ENCODE assay signal across 9 cellular contexts in the genomic region with DNA sequence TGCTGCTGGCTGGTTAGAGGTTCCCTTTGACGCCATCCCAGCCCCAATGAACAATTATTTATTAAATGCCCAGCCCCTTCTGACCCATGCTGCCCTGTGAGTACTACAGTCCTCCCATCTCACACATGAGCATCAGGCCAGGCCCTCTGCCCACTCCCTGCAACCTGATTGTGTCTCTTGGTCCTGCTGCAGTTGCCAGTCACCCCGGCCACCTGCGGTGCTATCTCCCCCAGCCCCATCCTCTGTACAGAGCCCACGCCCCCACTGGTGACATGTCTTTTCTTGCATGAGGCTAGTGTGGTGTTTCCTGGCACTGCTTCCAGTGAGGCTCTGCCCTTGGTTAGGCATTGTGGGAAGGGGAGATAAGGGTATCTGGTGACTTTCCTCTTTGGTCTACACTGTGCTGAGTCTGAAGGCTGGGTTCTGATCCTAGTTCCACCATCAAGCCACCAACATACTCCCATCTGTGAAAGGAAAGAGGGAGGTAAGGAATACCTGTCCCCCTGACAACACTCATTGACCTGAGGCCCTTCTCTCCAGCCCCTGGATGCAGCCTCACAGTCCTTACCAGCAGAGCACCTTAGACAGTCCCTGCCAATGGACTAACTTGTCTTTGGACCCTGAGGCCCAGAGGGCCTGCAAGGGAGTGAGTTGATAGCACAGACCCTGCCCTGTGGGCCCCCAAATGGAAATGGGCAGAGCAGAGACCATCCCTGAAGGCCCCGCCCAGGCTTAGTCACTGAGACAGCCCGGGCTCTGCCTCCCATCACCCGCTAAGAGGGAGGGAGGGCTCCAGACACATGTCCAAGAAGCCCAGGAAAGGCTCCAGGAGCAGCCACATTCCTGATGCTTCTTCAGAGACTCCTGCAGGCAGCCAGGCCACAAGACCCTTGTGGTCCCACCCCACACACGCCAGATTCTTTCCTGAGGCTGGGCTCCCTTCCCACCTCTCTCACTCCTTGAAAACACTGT. TPM values are rescaled to one million over a fixed set of nuclear protein-coding genes. Genes with fewer than 3 reads are reported as not detected.
A peak's percentile ranks its signal among the peaks of the same experiment; 100 is the strongest.
DNase-seq lines count a peak whose midpoint lies in the region.
"Had no signal": no experiment of that assay in that cellular context is flagged by ENCODE, and none has a peak within 500 bp of the region (broad histone marks: within the 10 kb centered on the region; RNA-seq: fewer than 3 reads in every experiment).

No MANE protein-coding gene starts in this region.

- intact Hi-C loops in dendritic cell treated with granulocyte-macrophage colony-stimulating factor and Interleukin-4, amounts not matched to agents 40 ng/mL and 50 ng/mL, for 4 days (cut with micrococcal nuclease), result no loop called here

- peak overlapping the region; percentile 31 for H2AK5ac ChIP-seq in mesenchymal stem cell (ENCODE audit: low read length, severe bottlenecking)

- WGBS in mesenchymal stem cell, result 56% methylated on average over 6 of the region's 8 CpGs

- peaks cover 29% of the 10 kb centered on the region for H3K4me1 ChIP-seq in mesenchymal stem cell (ENCODE audit: control insufficient read depth, insufficient read depth, low read depth, low read length)

- peaks cover 46% of the 10 kb centered on the region for H3K4me1 Mint-ChIP-seq in dendritic cell treated with granulocyte-macrophage colony-stimulating factor and Interleukin-4, amounts not matched to agents 40 ng/mL and 50 ng/mL, for 4 days (ENCODE audit: low read depth)
- H3K4me1 Mint-ChIP-seq in T-helper 2 cell treated with Interferon-gamma antibody and Interleukin-4, amounts not matched to agents 5 μg/mL and 100 μg/mL, for 36 hours (ENCODE audit: low read depth), result peaks cover 2% of the 10 kb centered on the region

- no peak overlapping the region for H3K4me2 ChIP-seq in mesenchymal stem cell (ENCODE audit: low read length, poor library complexity, severe bottlenecking)

- no peak overlapping the region for H3K9ac ChIP-seq in mesenchymal stem cell (ENCODE audit: low read length)

- H3K27me3 Mint-ChIP-seq in dendritic cell treated with granulocyte-macrophage colony-stimulating factor and Interleukin-4, amounts not matched to agents 40 ng/mL and 50 ng/mL, for 4 days, result peaks cover 29% of the 10 kb centered on the region
- H3K27me3 Mint-ChIP-seq in T-helper 2 cell treated with Interferon-gamma antibody and Interleukin-4, amounts not matched to agents 5 μg/mL and 100 μg/mL, for 36 hours (ENCODE audit: low read depth), result no peaks in the 10 kb centered on the region

- H4K91ac ChIP-seq in mesenchymal stem cell (ENCODE audit: low read length), result peak overlapping the region; percentile 14

- H3K23ac ChIP-seq in mesenchymal stem cell (ENCODE audit: low read length in 2 of 2), result no peak overlapping the region

- no peak overlapping the region for H2AFZ ChIP-seq in mesenchymal stem cell (ENCODE audit: low read depth, low read length)

- H3K14ac ChIP-seq in mesenchymal stem cell (ENCODE audit: low read length in 2 of 2), result no peak overlapping the region

- no peaks in the 10 kb centered on the region for H3K36me3 Mint-ChIP-seq in dendritic cell treated with granulocyte-macrophage colony-stimulating factor and Interleukin-4, amounts not matched to agents 40 ng/mL and 50 ng/mL, for 4 days (ENCODE audit: low read depth)
- no peaks in the 10 kb centered on the region for H3K36me3 Mint-ChIP-seq in T-helper 2 cell treated with Interferon-gamma antibody and Interleukin-4, amounts not matched to agents 5 μg/mL and 100 μg/mL, for 36 hours (ENCODE audit: low read depth)

- H2BK12ac ChIP-seq in mesenchymal stem cell (ENCODE audit: low read length in 2 of 2), result peak overlapping the region; percentile 28 to 70

- peaks cover 26% of the 10 kb centered on the region for H3K79me1 ChIP-seq in mesenchymal stem cell (replicated peaks; ENCODE audit: low read length, poor library complexity, severe bottlenecking)

- peak overlapping the region; percentile 62 for H3K4me3 Mint-ChIP-seq in dendritic cell treated with granulocyte-macrophage colony-stimulating factor and Interleukin-4, amounts not matched to agents 40 ng/mL and 50 ng/mL, for 4 days
- no peak overlapping the region for H3K4me3 Mint-ChIP-seq in T-helper 2 cell treated with Interferon-gamma antibody and Interleukin-4, amounts not matched to agents 5 μg/mL and 100 μg/mL, for 36 hours

- H3K27me3 ChIP-seq in mesenchymal stem cell (ENCODE audit: control insufficient read depth in 1 of 2, insufficient read depth in 1 of 2, low read length in 2 of 2), result peaks cover 0 to 14% of the 10 kb centered on the region in 2 experiments

- no peaks in the 10 kb centered on the region for H3K9me3 Mint-ChIP-seq in dendritic cell treated with granulocyte-macrophage colony-stimulating factor and Interleukin-4, amounts not matched to agents 40 ng/mL and 50 ng/mL, for 4 days
- no peaks in the 10 kb centered on the region for H3K9me3 Mint-ChIP-seq in T-helper 2 cell treated with Interferon-gamma antibody and Interleukin-4, amounts not matched to agents 5 μg/mL and 100 μg/mL, for 36 hours

- H3K18ac ChIP-seq in mesenchymal stem cell (ENCODE audit: low read depth in 1 of 2, low read length in 2 of 2), result peak overlapping the region in 1 of 2 experiments; percentile 28

- no peak overlapping the region for H3K4me3 ChIP-seq in mesenchymal stem cell (ENCODE audit: insufficient read depth in 1 of 2, low read depth in 1 of 2, low read length in 2 of 2)

- H2BK15ac ChIP-seq in mesenchymal stem cell (ENCODE audit: low read depth, poor library complexity, severe bottlenecking), result peak overlapping the region; percentile 65

- H3K4ac ChIP-seq in mesenchymal stem cell (ENCODE audit: low read depth in 1 of 2, low read length in 2 of 2), result no peak overlapping the region

- no peaks in the 10 kb centered on the region for H3K9me3 ChIP-seq in mesenchymal stem cell (ENCODE audit: control insufficient read depth, low read length)

- H3K36me3 ChIP-seq in mesenchymal stem cell (ENCODE audit: control insufficient read depth in 1 of 2, insufficient read depth in 2 of 2, low read depth in 1 of 2, low read length in 2 of 2), result peaks cover 0 to 43% of the 10 kb centered on the region in 2 experiments

- peak overlapping the region; percentile 10 for H4K8ac ChIP-seq in mesenchymal stem cell (ENCODE audit: low read length)

- no peak overlapping the region for H3K27ac ChIP-seq in mesenchymal stem cell (ENCODE audit: low read length, poor library complexity, severe bottlenecking)

- H3K27ac Mint-ChIP-seq in dendritic cell treated with granulocyte-macrophage colony-stimulating factor and Interleukin-4, amounts not matched to agents 40 ng/mL and 50 ng/mL, for 4 days, result peak overlapping the region; percentile 79
- H3K27ac Mint-ChIP-seq in T-helper 2 cell treated with Interferon-gamma antibody and Interleukin-4, amounts not matched to agents 5 μg/mL and 100 μg/mL, for 36 hours, result no peak overlapping the region

- no peak overlapping the region for H2BK5ac ChIP-seq in mesenchymal stem cell (ENCODE audit: low read depth, low read length, poor library complexity, severe bottlenecking)

- no peak overlapping the region for H2BK120ac ChIP-seq in mesenchymal stem cell (ENCODE audit: low read depth, low read length)

- peak; percentile 84 for DNase-seq in AG20443 (ENCODE audit: low spot score)
- DNase-seq in LoVo (ENCODE audit: low spot score), result peak; percentile 8
- DNase-seq in mesenchymal stem cell, result peak; percentile 48
- no peak for DNase-seq in cerebellar cortex (ENCODE audit: low spot score)
- DNase-seq in T-helper 2 cell treated with Interferon-gamma antibody and Interleukin-4, amounts not matched to agents 5 μg/mL and 100 μg/mL, for 36 hours (ENCODE audit: low spot score), result no peak
- no peak for DNase-seq in NCI-H1436 treated with DMSO at 0.1 percent for 48 hours (lab: John Stamatoyannopoulos, UW)
- DNase-seq in stimulated activated CD4-positive, alpha-beta T cell treated with anti-CD3 and anti-CD28 coated beads, Interleukin-1b, Interleukin-23, amount 100 ng/mL, for 48 hours, result no peak
- DNase-seq: NK-92 treated with Interleukin-12 subunit alpha and Interleukin-12 subunit beta, amount 100 ng/mL, for 24 hours had no signal

RNA-seq across cellular contexts. Expression of a gene that starts 11.3 kb away (rescaled TPM):
- polyA plus RNA-seq in mesenchymal stem cell (2013, experiment 1 of 2), result 1.5 TPM
- polyA plus RNA-seq in mesenchymal stem cell (2013, experiment 2 of 2), result 1.5 TPM

RNA-seq across cellular contexts. Expression of a gene that starts 21.0 kb away (rescaled TPM):
- polyA plus RNA-seq in mesenchymal stem cell (2013, experiment 1 of 2), result not detected
- polyA plus RNA-seq in mesenchymal stem cell (2013, experiment 2 of 2), result not detected

RNA-seq across cellular contexts. Expression of a gene that starts 25.0 kb away (rescaled TPM):
- polyA plus RNA-seq in mesenchymal stem cell (2013, experiment 1 of 2), result not detected
- polyA plus RNA-seq in mesenchymal stem cell (2013, experiment 2 of 2), result not detected

Comparison
In these comparisons a context has a peak if more than half of its experiments do, and no peak if none do; other contexts are left out.
1. DNase-seq: peak in AG20443 (single experiment), LoVo (single experiment) and mesenchymal stem cell (single experiment); none in cerebellar cortex (single experiment), T-helper 2 cell treated with Interferon-gamma antibody and Interleukin-4, amounts not matched to agents 5 μg/mL and 100 μg/mL, for 36 hours (single experiment), NCI-H1436 treated with DMSO at 0.1 percent for 48 hours (single experiment) and stimulated activated CD4-positive, alpha-beta T cell treated with anti-CD3 and anti-CD28 coated beads, Interleukin-1b, Interleukin-23, amount 100 ng/mL, for 48 hours (single experiment).